Comparison of ENCODE assay signal across 8 cellular contexts in genomic region chr12:57489157-57489641, GRCh38. TPM values are rescaled to one million over a fixed set of nuclear protein-coding genes. Genes with fewer than 3 reads are reported as not detected.
A peak's percentile ranks its signal among the peaks of the same experiment; 100 is the strongest.
DNase-seq lines count a peak whose midpoint lies in the region; TF ChIP-seq lines count a peak whose summit lies in the region.

No MANE protein-coding gene starts in this region.

- no peak overlapping the region for H3K9ac ChIP-seq in mucosa of rectum (ENCODE audit: low read depth in 1 of 2, low read length in 2 of 2)

- in situ Hi-C loops in KBM-7 (cut with MboI; ENCODE audit: low pct_unique_long_range_greater_than_20kb, low sequenced_read_pairs), result no loop called here

- TF ChIP-seq CTCF in BE2C (IDR thresholded peaks at IDR 0.05; ENCODE audit: low read depth, low read length) (no peak), breast epithelium (IDR thresholded peaks at IDR 0.05) (no peak)

- intact Hi-C loops in breast epithelium (cut with DNase I; ENCODE audit: low total_unique reads), result no loop called here

- peak overlapping the region; percentile 90 for H3K4me3 ChIP-seq in BE2C (ENCODE audit: low read depth, low read length)
- peak overlapping the region; percentile 99 for H3K4me3 ChIP-seq in Jurkat, Clone E6-1 (ENCODE audit: low read length)
- H3K4me3 ChIP-seq in breast epithelium, result peak overlapping the region in 2 of 3 donors; percentile 95 to 100
- H3K4me3 ChIP-seq in mucosa of rectum (ENCODE audit: low read length in 2 of 2), result peak overlapping the region; percentile 97 to 99

- H3K4me1 ChIP-seq in BE2C (no peaks in the 10 kb centered on the region), breast epithelium (peaks cover 0 to 12% of the 10 kb centered on the region in 2 donors), mucosa of rectum (ENCODE audit: control insufficient read depth in 2 of 2, insufficient read depth in 2 of 2, low read length in 2 of 2) (peaks cover 16 to 18% of the 10 kb centered on the region in 2 donors)

- DNase-seq in BE2C (no peak), breast epithelium (ENCODE audit: low spot score in 2 of 2) (no peak), NOMO-1 (lab: John Stamatoyannopoulos, UW; ENCODE audit: unreplicated experiment in 2 of 2) (no peak), SHP77 treated with DMSO at 0.1 percent for 48 hours (lab: John Stamatoyannopoulos, UW) (no peak), HK-2 (ENCODE audit: unreplicated experiment) (no peak), KBM-7 (no peak)
- DNase-seq in Jurkat, Clone E6-1 (ENCODE audit: low read depth, low spot score), result no peak

- H3K9me3 ChIP-seq in BE2C (no peaks in the 10 kb centered on the region), breast epithelium (no peaks in the 10 kb centered on the region), mucosa of rectum (ENCODE audit: control insufficient read depth in 2 of 2, low read length in 2 of 2) (no peaks in the 10 kb centered on the region)

- no peak for TF ChIP-seq POLR2A in breast epithelium (IDR thresholded peaks at IDR 0.05)

- H3K36me3 ChIP-seq in BE2C (peaks cover 47% of the 10 kb centered on the region), breast epithelium (no peaks in the 10 kb centered on the region), mucosa of rectum (ENCODE audit: control insufficient read depth in 2 of 2, insufficient read depth in 2 of 2, low read length in 2 of 2) (peaks cover 24 to 28% of the 10 kb centered on the region in 2 donors)

- H3K27me3 ChIP-seq in BE2C (no peaks in the 10 kb centered on the region), breast epithelium (no peaks in the 10 kb centered on the region), mucosa of rectum (ENCODE audit: control insufficient read depth in 2 of 2, insufficient read depth in 2 of 2, low read length in 2 of 2) (no peaks in the 10 kb centered on the region)

- H3K27ac ChIP-seq in breast epithelium, result no peak overlapping the region
- H3K27ac ChIP-seq in mucosa of rectum (ENCODE audit: low read depth in 2 of 2, low read length in 2 of 2), result no peak overlapping the region

RNA-seq across cellular contexts. Expression of gene MARS1, which starts 1.3 kb away (rescaled TPM):
- 846 TPM for polyA plus RNA-seq in BE2C (2012; ENCODE audit: insufficient read depth, insufficient read length, low read depth)
- polyA plus RNA-seq in Jurkat, Clone E6-1 (2012; ENCODE audit: insufficient read depth, insufficient read length), result 175 TPM
- 10 to 100 TPM; 39.2 to 65.9 (median 60.2) TPM for total RNA-seq in breast epithelium

RNA-seq across cellular contexts. Expression of gene ARHGAP9, which starts 9.5 kb away (rescaled TPM):
- polyA plus RNA-seq in BE2C (2012; ENCODE audit: insufficient read depth, insufficient read length, low read depth), result 1.4 TPM
- polyA plus RNA-seq in Jurkat, Clone E6-1 (2012; ENCODE audit: insufficient read depth, insufficient read length), result 95.2 TPM
- total RNA-seq in breast epithelium, result 10 to 100 TPM; 10.8 to 16.6 (median 11.1) TPM

RNA-seq across cellular contexts. Expression of gene GLI1, which starts 29.6 kb away (rescaled TPM):
- polyA plus RNA-seq in BE2C (2012; ENCODE audit: insufficient read depth, insufficient read length, low read depth), result 1.5 TPM
- polyA plus RNA-seq in Jurkat, Clone E6-1 (2012; ENCODE audit: insufficient read depth, insufficient read length), result 3.7 TPM
- total RNA-seq in breast epithelium, result 1 to 10 TPM in 2 of 3 donors, under 1 TPM in 1; 0.66 to 2.1 (median 1.2) TPM

RNA-seq across cellular contexts. Expression of gene DDIT3, which starts 31.1 kb away (rescaled TPM):
- polyA plus RNA-seq in BE2C (2012; ENCODE audit: insufficient read depth, insufficient read length, low read depth), result 134 TPM
- 15.4 TPM for polyA plus RNA-seq in Jurkat, Clone E6-1 (2012; ENCODE audit: insufficient read depth, insufficient read length)
- total RNA-seq in breast epithelium, result 10 to 100 TPM; 39.0 to 58.4 (median 51.2) TPM

RNA-seq across cellular contexts. Expression of gene MBD6, which starts 33.4 kb away (rescaled TPM):
- polyA plus RNA-seq in BE2C (2012; ENCODE audit: insufficient read depth, insufficient read length, low read depth), result 110 TPM
- polyA plus RNA-seq in Jurkat, Clone E6-1 (2012; ENCODE audit: insufficient read depth, insufficient read length), result 45.7 TPM
- 10 to 100 TPM; 12.6 to 26.1 (median 19.7) TPM for total RNA-seq in breast epithelium
